2 cellular contexts compared by ENCODE assay signal in genomic region chr15:34059476-34059875, GRCh38.
TF ChIP-seq lines count a peak whose summit lies in the region.

No MANE protein-coding gene starts in this region.

TF ChIP-seq in A549, 52 proteins besides CTCF, POLR2A, EP300 and RAD21:
- TF ChIP-seq SREBF2 (IDR thresholded peaks at IDR 0.05), result no peak
- TF ChIP-seq MAFK (IDR thresholded peaks at IDR 0.05; ENCODE audit: partially characterized antibody), result peak; percentile 6

TF ChIP-seq in K562, 482 proteins besides CTCF, POLR2A, EP300 and RAD21:
- TF ChIP-seq ZKSCAN8 (CRISPR knock-in tag; IDR thresholded peaks at IDR 0.05) (no peak), HNRNPUL1 (IDR thresholded peaks at IDR 0.05; ENCODE audit: low read length) (no peak), C11orf30 (IDR thresholded peaks at IDR 0.05; ENCODE audit: low read depth) (0 out of 2 replicates have a peak, but pooled peaks have one; percentile 21), TCF7L2 (IDR thresholded peaks at IDR 0.05; ENCODE audit: low read depth, low read length) (no peak), DPF2 (IDR thresholded peaks at IDR 0.05) (no peak), ZNF316 (IDR thresholded peaks at IDR 0.05) (peak; percentile 41; the same call in 1 of the 2 replicates)
